ENCODE assay signal across 13 cellular contexts in genomic region chr20:52923123-52923543, GRCh38. TPM values are rescaled to one million over a fixed set of nuclear protein-coding genes. Genes with fewer than 3 reads are reported as not detected.
DNase-seq lines count a peak whose midpoint lies in the region; TF ChIP-seq lines count a peak whose summit lies in the region.
"Had no signal": no experiment of that assay in that cellular context is flagged by ENCODE, and none has a peak within 500 bp of the region (broad histone marks: within the 10 kb centered on the region; RNA-seq: fewer than 3 reads in every experiment).

No MANE protein-coding gene starts in this region.

- no peaks in the 10 kb centered on the region for H3K79me2 ChIP-seq in smooth muscle cell (ENCODE audit: low read depth)

- H4K20me1 ChIP-seq in smooth muscle cell (ENCODE audit: low read depth): no peaks in the 10 kb centered on the region

- no peak for TF ChIP-seq CTCF in fibroblast of mammary gland (conservative IDR thresholded peaks at IDR 0.05; ENCODE audit: control insufficient read depth, insufficient read depth, low read depth, low read length)
- no peak for TF ChIP-seq CTCF in smooth muscle cell (IDR thresholded peaks at IDR 0.05; ENCODE audit: borderline replicate concordance, insufficient read depth, poor library complexity, severe bottlenecking)

- H3K9ac ChIP-seq in smooth muscle cell (ENCODE audit: low read depth): peak overlapping the region; percentile 3

- H3K27ac ChIP-seq in SJSA1 (peak overlapping the region; percentile 70), smooth muscle cell (ENCODE audit: low read depth) (peak overlapping the region; percentile 79)
- H3K27ac ChIP-seq: body of pancreas, prostate gland had no signal

- H3K9me3 ChIP-seq in SJSA1 (replicated peaks) (no peaks in the 10 kb centered on the region), smooth muscle cell (replicated peaks; ENCODE audit: low read depth) (no peaks in the 10 kb centered on the region)
- H3K9me3 ChIP-seq: body of pancreas, prostate gland had no signal

- no peak overlapping the region for H3K4me3 ChIP-seq in SJSA1
- H3K4me3 ChIP-seq in fibroblast of mammary gland (ENCODE audit: control insufficient read depth, low read depth, low read length): no peak overlapping the region
- no peak overlapping the region for H3K4me3 ChIP-seq in smooth muscle cell
- H3K4me3 ChIP-seq: body of pancreas, prostate gland had no signal

- H3K4me2 ChIP-seq in smooth muscle cell: peak overlapping the region; percentile 75

- H3K4me1 ChIP-seq in SJSA1 (replicated peaks) (peaks cover 35% of the 10 kb centered on the region), smooth muscle cell (ENCODE audit: low read depth) (peaks cover 18% of the 10 kb centered on the region)
- H3K4me1 ChIP-seq: body of pancreas, prostate gland had no signal

- no peak overlapping the region for H2AFZ ChIP-seq in smooth muscle cell (ENCODE audit: low read depth)

- H3K27me3 ChIP-seq in SJSA1 (replicated peaks) (no peaks in the 10 kb centered on the region), smooth muscle cell (ENCODE audit: low read depth) (no peaks in the 10 kb centered on the region)
- H3K27me3 ChIP-seq: body of pancreas had no signal

- H3K36me3 ChIP-seq in SJSA1 (no peaks in the 10 kb centered on the region), smooth muscle cell (ENCODE audit: low read depth) (no peaks in the 10 kb centered on the region)
- H3K36me3 ChIP-seq: prostate gland had no signal

- DNase-seq in activated CD4-positive, alpha-beta T cell treated with anti-CD3 and anti-CD28 coated beads for 48 hours: peak; percentile 7
- DNase-seq in activated CD4-positive, alpha-beta T cell treated with anti-CD3 and anti-CD28 coated beads, Interleukin-2, amount 50 U/mL, for 1 hour: no peak
- DNase-seq in SJSA1 (ENCODE audit: low read depth in 1 of 2, low spot score in 2 of 2) (peak; percentile 86 to 99), fibroblast of mammary gland (ENCODE audit: low read depth) (peak; percentile 99), smooth muscle cell (lab: John Stamatoyannopoulos, UW; ENCODE audit: unreplicated experiment) (no peak), HuH-7 (ENCODE audit: low spot score) (no peak), Kasumi-1 (lab: John Stamatoyannopoulos, UW) (no peak), NAMALWA (ENCODE audit: low spot score) (no peak)
- DNase-seq: activated CD4-positive, alpha-beta memory T cell treated with anti-CD3 and anti-CD28 coated beads for 36 hours; body of pancreas; H9 had no signal

- no peaks in the 10 kb centered on the region for H3F3A ChIP-seq in smooth muscle cell (ENCODE audit: low read depth)

- 54% methylated on average over 4 of the region's 4 CpGs for WGBS in smooth muscle cell (ENCODE audit: low lambda C conversion rate)

RNA-seq across cellular contexts. Expression of gene TSHZ2, which starts 49.0 kb away (rescaled TPM):
- total RNA-seq in SJSA1 (2014; rRNA removed; shearing (Covaris generic)): not detected in 2 replicates
- total RNA-seq in smooth muscle cell: 6.6 and 13.7 TPM in 2 replicates
- polyA plus RNA-seq in smooth muscle cell: 4.8 and 6.3 TPM in 2 replicates
- polyA plus RNA-seq: AG04450 had no signal

Comparison
In these comparisons a context has a peak if more than half of its experiments do, and no peak if none do; other contexts are left out.
1. DNase-seq: peak in activated CD4-positive, alpha-beta T cell treated with anti-CD3 and anti-CD28 coated beads for 48 hours (single experiment), SJSA1 (2 of 2) and fibroblast of mammary gland (single experiment); none in activated CD4-positive, alpha-beta T cell treated with anti-CD3 and anti-CD28 coated beads, Interleukin-2, amount 50 U/mL, for 1 hour (single experiment), smooth muscle cell (single experiment), HuH-7 (single experiment), Kasumi-1 (0 of 2) and NAMALWA (single experiment).